In the genomic region with DNA sequence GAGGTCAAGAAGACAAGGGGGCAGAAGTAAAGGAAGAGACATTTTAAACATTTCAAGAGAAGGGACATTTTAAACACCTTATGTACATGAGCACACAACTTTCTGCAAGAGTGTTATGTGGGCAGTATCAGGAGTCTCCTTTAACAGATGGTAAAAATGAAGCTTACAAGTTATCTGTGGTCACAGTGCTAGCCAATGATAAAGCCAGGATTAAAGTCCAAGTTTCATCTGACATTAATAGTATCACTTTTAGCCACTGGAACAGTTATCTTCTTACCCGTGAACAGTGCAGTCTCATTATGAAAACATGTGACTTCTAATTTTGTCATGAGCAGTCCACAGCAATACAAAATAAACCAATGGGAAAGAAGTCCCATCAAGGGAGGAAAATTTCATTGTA, we compare ENCODE assay signal across 23 cellular contexts.
DNase-seq lines count a peak whose midpoint lies in the region; ATAC-seq, FAIRE-seq and TF ChIP-seq lines count a peak whose summit lies in the region.
"Had no signal": no experiment of that assay in that cellular context is flagged by ENCODE, and none has a peak within 500 bp of the region (broad histone marks: within the 10 kb centered on the region; RNA-seq: fewer than 3 reads in every experiment).

No MANE protein-coding gene starts in this region.

- no peaks in the 10 kb centered on the region for H3F3A ChIP-seq in MM.1S (ENCODE audit: insufficient read depth, low read length)

- H3K27me3 ChIP-seq in MM.1S (replicated peaks; ENCODE audit: insufficient read depth, low read length) (no peaks in the 10 kb centered on the region), OCI-LY3 (ENCODE audit: low read depth, low read length) (no peaks in the 10 kb centered on the region), GM12878 (replicated peaks in 1 of 2; ENCODE audit: control insufficient read depth in 2 of 2, insufficient read depth in 2 of 2, low read length in 1 of 2) (no peaks in the 10 kb centered on the region), hepatocyte (no peaks in the 10 kb centered on the region)
- H3K27me3 ChIP-seq: BLaER1 treated with 17β-estradiol and CSF1 and Interleukin-3, amounts not matched to agents 10 nM and 100 nM had no signal

- WGBS in GM12878 (ENCODE audit: insufficient coverage, insufficient replicate concordance, low lambda C conversion rate, missing lambda C conversion rate) = 64% methylated on average over 1 of the region's 1 CpG
- 39% methylated on average over 1 of the region's 1 CpG for WGBS in hepatocyte (ENCODE audit: low lambda C conversion rate, missing lambda C conversion rate)

- peaks cover 4% of the 10 kb centered on the region for H3K9me3 Mint-ChIP-seq in activated T-cell treated with anti-CD3 and anti-CD28 coated beads, Interleukin-2, amount 50 U/mL, for 24 hours
- H3K9me3 Mint-ChIP-seq: CD4-positive, alpha-beta T cell had no signal

- no peaks in the 10 kb centered on the region for H3K9me2 ChIP-seq in MM.1S (replicated peaks; ENCODE audit: insufficient read depth, low read length)
- no peaks in the 10 kb centered on the region for H3K9me2 ChIP-seq in hepatocyte (replicated peaks; ENCODE audit: insufficient read depth)

- H3K79me2 ChIP-seq in MM.1S (ENCODE audit: low read length) (no peaks in the 10 kb centered on the region), OCI-LY3 (ENCODE audit: low read length) (no peaks in the 10 kb centered on the region), GM12878 (ENCODE audit: control insufficient read depth, insufficient read depth, low read length) (no peaks in the 10 kb centered on the region), hepatocyte (no peaks in the 10 kb centered on the region)

- H3K4me3 ChIP-seq in MM.1S (ENCODE audit: low read length) (no peak overlapping the region), OCI-LY3 (ENCODE audit: low read length) (no peak overlapping the region), GM12878 (no peak overlapping the region), hepatocyte (no peak overlapping the region)
- H3K4me3 ChIP-seq: A549; BLaER1 treated with 17β-estradiol and CSF1 and Interleukin-3, amounts not matched to agents 10 nM and 100 nM had no signal

- ATAC-seq in GM12878 = peak; percentile 82
- ATAC-seq: A549; CD8-positive, alpha-beta T cell had no signal

- intact Hi-C loops in GM12878 (cut with micrococcal nuclease; ENCODE audit: unreplicated experiment) = no loop called here

- H3K9me3 ChIP-seq in MM.1S (replicated peaks; ENCODE audit: insufficient read depth, low read length) (no peaks in the 10 kb centered on the region), OCI-LY3 (ENCODE audit: insufficient read depth, low read length) (no peaks in the 10 kb centered on the region), GM12878 (replicated peaks; ENCODE audit: control insufficient read depth, insufficient read depth, low read length) (no peaks in the 10 kb centered on the region), hepatocyte (ENCODE audit: low read depth) (no peaks in the 10 kb centered on the region)
- H3K9me3 ChIP-seq: A549; BLaER1 treated with 17β-estradiol and CSF1 and Interleukin-3, amounts not matched to agents 10 nM and 100 nM; Caco-2 had no signal

- in situ Hi-C loops in GM12878 (cut with MboI) = no loop called here
- in situ Hi-C loops in GM13977 (cut with MboI; ENCODE audit: low pct_unique_long_range_greater_than_20kb, low sequenced_read_pairs, unreplicated experiment) = no loop called here

- TF ChIP-seq RAD21 in GM12878 (IDR thresholded peaks at IDR 0.05; ENCODE audit: insufficient read depth, low read depth, low read length) = no peak

- H4K20me1 ChIP-seq in MM.1S (ENCODE audit: insufficient read depth, low read length) (no peaks in the 10 kb centered on the region), OCI-LY3 (ENCODE audit: insufficient read depth, low read length) (no peaks in the 10 kb centered on the region), GM12878 (ENCODE audit: control insufficient read depth, insufficient read depth) (no peaks in the 10 kb centered on the region), hepatocyte (ENCODE audit: insufficient read depth, poor library complexity, severe bottlenecking) (no peaks in the 10 kb centered on the region)
- H4K20me1 ChIP-seq: BLaER1 treated with 17β-estradiol and CSF1 and Interleukin-3, amounts not matched to agents 10 nM and 100 nM had no signal

- TF ChIP-seq EP300 in GM12878 (IDR thresholded peaks at IDR 0.05; ENCODE audit: borderline replicate concordance in 1 of 2, control insufficient read depth in 1 of 2, low read depth in 2 of 2, low read length in 2 of 2) = no peak

- 0 out of 2 replicates have a peak overlapping the region, but pooled peaks have one; percentile 21 for H2AFZ ChIP-seq in MM.1S (ENCODE audit: low read length)
- 0 out of 2 replicates have a peak overlapping the region, but pooled peaks have one; percentile 16 for H2AFZ ChIP-seq in OCI-LY3 (ENCODE audit: low read depth, low read length)
- H2AFZ ChIP-seq in GM12878 (ENCODE audit: control insufficient read depth, low read depth, low read length) = no peak overlapping the region
- H2AFZ ChIP-seq in hepatocyte = no peak overlapping the region

- no peak for FAIRE-seq in GM12878 (lab: Jason Lieb, UNC)
- FAIRE-seq: A549, D721Med, G401.6, GM12892, GM19239 had no signal

- no peaks in the 10 kb centered on the region for H3K36me3 Mint-ChIP-seq in activated T-cell treated with anti-CD3 and anti-CD28 coated beads, Interleukin-2, amount 50 U/mL, for 24 hours (ENCODE audit: low read depth)
- H3K36me3 Mint-ChIP-seq: CD8-positive, alpha-beta T cell had no signal

- BruUV-seq in GM12878 (replicated peaks; lab: Mats Ljungman, UMichigan) = no TSS peak

- H3K4me1 Mint-ChIP-seq in activated T-cell treated with anti-CD3 and anti-CD28 coated beads, Interleukin-2, amount 50 U/mL, for 24 hours (ENCODE audit: low read depth) = no peaks in the 10 kb centered on the region
- H3K4me1 Mint-ChIP-seq: B cell had no signal

- RAD21 ChIA-PET in GM12878 (lab: Charles Lee; ENCODE audit: unreplicated experiment) = no interaction called here

- no peaks in the 10 kb centered on the region for H3K27me3 Mint-ChIP-seq in activated T-cell treated with anti-CD3 and anti-CD28 coated beads, Interleukin-2, amount 50 U/mL, for 24 hours
- H3K27me3 Mint-ChIP-seq: B cell; CD4-positive, alpha-beta T cell had no signal

- H3K4me2 ChIP-seq in MM.1S (ENCODE audit: low read depth, low read length) (peak overlapping the region; percentile 19; the same call in 1 of the 2 replicates), OCI-LY3 (ENCODE audit: low read length) (no peak overlapping the region), GM12878 (ENCODE audit: control insufficient read depth, insufficient read depth) (no peak overlapping the region), hepatocyte (no peak overlapping the region)
- H3K4me2 ChIP-seq: A549; BLaER1 treated with 17β-estradiol and CSF1 and Interleukin-3, amounts not matched to agents 10 nM and 100 nM had no signal

- CTCF ChIA-PET in GM12878 (lab: Yijun Ruan, JAX) = no interaction called here

- H3K36me3 ChIP-seq in MM.1S (replicated peaks; ENCODE audit: insufficient read depth, low read length) (no peaks in the 10 kb centered on the region), OCI-LY3 (replicated peaks; ENCODE audit: low read depth, low read length) (no peaks in the 10 kb centered on the region), GM12878 (ENCODE audit: control insufficient read depth in 2 of 2, insufficient read depth in 2 of 2, low read length in 1 of 2) (no peaks in the 10 kb centered on the region), hepatocyte (replicated peaks; ENCODE audit: insufficient read depth, low read depth) (no peaks in the 10 kb centered on the region)
- H3K36me3 ChIP-seq: BLaER1 treated with 17β-estradiol and CSF1 and Interleukin-3, amounts not matched to agents 10 nM and 100 nM had no signal

- SMC1A ChIA-PET in GM12878 (lab: Charles Lee; ENCODE audit: uncharacterized antibody, unreplicated experiment) = no interaction called here

- H3K4me3 Mint-ChIP-seq in activated T-cell treated with anti-CD3 and anti-CD28 coated beads, Interleukin-2, amount 50 U/mL, for 24 hours = no peak overlapping the region
- H3K4me3 Mint-ChIP-seq: B cell; CD4-positive, alpha-beta T cell; CD8-positive, alpha-beta T cell had no signal

- POLR2A ChIA-PET in GM12878 (lab: Charles Lee) = interaction anchor here (0.6 kb wide), 1 partner anchor 214 kb away, joined by 3 read pairs; no protein-coding TSS in a partner anchor

- H3K9ac ChIP-seq in MM.1S (ENCODE audit: low read length) = no peak overlapping the region
- no peak overlapping the region for H3K9ac ChIP-seq in OCI-LY3 (ENCODE audit: low read length)
- no peak overlapping the region for H3K9ac ChIP-seq in GM12878 (ENCODE audit: control insufficient read depth, insufficient read depth, low read length)
- H3K9ac ChIP-seq: BLaER1 treated with 17β-estradiol and CSF1 and Interleukin-3, amounts not matched to agents 10 nM and 100 nM had no signal

- no peak for TF ChIP-seq CTCF in MM.1S (IDR thresholded peaks at IDR 0.05; ENCODE audit: low read length)
- no peak for TF ChIP-seq CTCF in OCI-LY3 (IDR thresholded peaks at IDR 0.05; ENCODE audit: low read depth, low read length)
- no peak for TF ChIP-seq CTCF in GM12878 (IDR thresholded peaks at IDR 0.05 in 2 of 3, conservative IDR thresholded peaks at IDR 0.05 in 1 of 3; ENCODE audit: control insufficient read depth in 2 of 3, extremely low read depth in 1 of 3, insufficient read depth in 1 of 3, low read depth in 3 of 3, low read length in 3 of 3)
- no peak for TF ChIP-seq CTCF in hepatocyte (IDR thresholded peaks at IDR 0.05; ENCODE audit: poor library complexity)
- TF ChIP-seq CTCF in GM13977 (IDR thresholded peaks at IDR 0.05; ENCODE audit: extremely low read depth, insufficient read depth, missing control alignments) = no peak

- peaks cover 11% of the 10 kb centered on the region; the same call in 1 of the 2 replicates for H3K4me1 ChIP-seq in MM.1S (ENCODE audit: low read length)
- no peaks in the 10 kb centered on the region for H3K4me1 ChIP-seq in OCI-LY3 (ENCODE audit: low read length)
- no peaks in the 10 kb centered on the region for H3K4me1 ChIP-seq in GM12878 (ENCODE audit: control insufficient read depth, insufficient read depth, low read length)
- H3K4me1 ChIP-seq in hepatocyte (ENCODE audit: insufficient read depth) = peaks cover 4% of the 10 kb centered on the region
- H3K4me1 ChIP-seq: A549; BLaER1 treated with 17β-estradiol and CSF1 and Interleukin-3, amounts not matched to agents 10 nM and 100 nM; Caco-2 had no signal

- no peak for TF ChIP-seq POLR2A in GM12878 (IDR thresholded peaks at IDR 0.05; ENCODE audit: low read depth, low read length)

- DNase-seq in MM.1S = peak; percentile 50
- no peak for DNase-seq in GM12878 (ENCODE audit: low read depth, low spot score)
- peak; percentile 6 for DNase-seq in hepatocyte (ENCODE audit: low spot score)
- no peak for DNase-seq in activated T-cell treated with anti-CD3 and anti-CD28 coated beads, Interleukin-2, amount 50 U/mL, for 24 hours
- no peak for DNase-seq in GM13977 (ENCODE audit: low spot score)
- DNase-seq in NCI-H510A treated with DMSO at 0.1 percent for 48 hours (lab: John Stamatoyannopoulos, UW) = no peak
- DNase-seq: AML-193; Caco-2; Calu3; CD4-positive, alpha-beta T cell; CD8-positive, alpha-beta T cell; DMS79 treated with DMSO at 0.1 percent for 48 hours; GF-D8 had no signal

- H3K27ac Mint-ChIP-seq in activated T-cell treated with anti-CD3 and anti-CD28 coated beads, Interleukin-2, amount 50 U/mL, for 24 hours = no peak overlapping the region
- H3K27ac Mint-ChIP-seq: B cell; CD4-positive, alpha-beta T cell; CD8-positive, alpha-beta T cell had no signal

- H3K27ac ChIP-seq in MM.1S (ENCODE audit: low read length) = no peak overlapping the region
- no peak overlapping the region for H3K27ac ChIP-seq in OCI-LY3 (ENCODE audit: low read length)
- no peak overlapping the region for H3K27ac ChIP-seq in GM12878 (ENCODE audit: control insufficient read depth, insufficient read depth)
- no peak overlapping the region for H3K27ac ChIP-seq in hepatocyte
- H3K27ac ChIP-seq: 22Rv1; A549; BLaER1 treated with 17β-estradiol and CSF1 and Interleukin-3, amounts not matched to agents 10 nM and 100 nM; C4-2B had no signal

Comparison
In these comparisons a context has a peak if more than half of its experiments do, and no peak if none do; other contexts are left out.
1. DNase-seq: peak in MM.1S (single experiment) and hepatocyte (single experiment); none in GM12878 (single experiment), activated T-cell treated with anti-CD3 and anti-CD28 coated beads, Interleukin-2, amount 50 U/mL, for 24 hours (single experiment), GM13977 (single experiment) and NCI-H510A treated with DMSO at 0.1 percent for 48 hours (single experiment).
2. H2AFZ ChIP-seq: peak in MM.1S (single experiment) and OCI-LY3 (single experiment); none in GM12878 (single experiment) and hepatocyte (single experiment).